Comparison of ENCODE assay signal across 13 cellular contexts in genomic region chr15:39553947-39554731, GRCh38. TPM values are rescaled to one million over a fixed set of nuclear protein-coding genes. Genes with fewer than 3 reads are reported as not detected.
DNase-seq lines count a peak whose midpoint lies in the region; ATAC-seq and TF ChIP-seq lines count a peak whose summit lies in the region.
"Had no signal": no experiment of that assay in that cellular context is flagged by ENCODE, and none has a peak within 500 bp of the region (broad histone marks: within the 10 kb centered on the region; RNA-seq: fewer than 3 reads in every experiment).

No MANE protein-coding gene starts in this region.

- peak overlapping the region; percentile 50 for H3K27ac Mint-ChIP-seq in MCF 10A (ENCODE audit: low read depth, unreplicated experiment)

- H3K36me3 ChIP-seq in breast epithelium (no peaks in the 10 kb centered on the region), body of pancreas (replicated peaks in 1 of 2; ENCODE audit: insufficient read depth in 1 of 2, low read depth in 2 of 2) (no peaks in the 10 kb centered on the region), upper lobe of right lung (no peaks in the 10 kb centered on the region)
- H3K36me3 ChIP-seq: SJSA1 had no signal

- no peaks in the 10 kb centered on the region for H3K27me3 ChIP-seq in breast epithelium
- no peaks in the 10 kb centered on the region for H3K27me3 ChIP-seq in body of pancreas
- H3K27me3 ChIP-seq in upper lobe of right lung: no peaks in the 10 kb centered on the region
- H3K27me3 ChIP-seq: SJSA1 had no signal

- H3K4me1 Mint-ChIP-seq in MCF 10A (ENCODE audit: insufficient read depth, unreplicated experiment): peaks cover 39% of the 10 kb centered on the region
- H3K4me1 Mint-ChIP-seq: naive thymus-derived CD8-positive, alpha-beta T cell had no signal

- H3K27me3 Mint-ChIP-seq in MCF 10A (ENCODE audit: insufficient read depth, unreplicated experiment): no peaks in the 10 kb centered on the region

- no peak for TF ChIP-seq CTCF in MCF 10A (IDR thresholded peaks at IDR 0.05; ENCODE audit: unreplicated experiment)
- no peak for TF ChIP-seq CTCF in breast epithelium (IDR thresholded peaks at IDR 0.05)
- TF ChIP-seq CTCF in body of pancreas (IDR thresholded peaks at IDR 0.05): no peak
- TF ChIP-seq CTCF in coronary artery (IDR thresholded peaks at IDR 0.05): no peak
- TF ChIP-seq CTCF in upper lobe of right lung (IDR thresholded peaks at IDR 0.05): no peak

- 24 to 25% methylated on average over 2 of the region's 2 CpGs for WGBS in body of pancreas, 2 donors

- no peak for TF ChIP-seq POLR2A in breast epithelium (IDR thresholded peaks at IDR 0.05)
- no peak for TF ChIP-seq POLR2A in body of pancreas (IDR thresholded peaks at IDR 0.05)

- H3K4me1 ChIP-seq in breast epithelium: no peaks in the 10 kb centered on the region
- peaks cover 9% of the 10 kb centered on the region for H3K4me1 ChIP-seq in body of pancreas
- H3K4me1 ChIP-seq in upper lobe of right lung: no peaks in the 10 kb centered on the region
- H3K4me1 ChIP-seq: SJSA1 had no signal

- no TSS peak for BruUV-seq in MCF 10A (replicated peaks; lab: Mats Ljungman, UMichigan)

- POLR2A ChIA-PET in MCF 10A (lab: Yijun Ruan, JAX): interaction anchor here (0.5 to 3.8 kb wide), 12 partner anchors 11 to 836 kb away, joined by 3 to 35 read pairs (median 3); partner anchors contain the start of gene THBS1

- CTCF ChIA-PET in MCF 10A (lab: Yijun Ruan, JAX): interaction anchor here (0.6 to 4.2 kb wide), 7 partner anchors 11 to 381 kb away, joined by 3 to 32 read pairs (median 5); partner anchors contain the start of gene THBS1

- ATAC-seq in body of pancreas (no peak), GM21825 (IDR thresholded peaks at IDR 0.05; ENCODE audit: unreplicated experiment) (no peak), upper lobe of right lung (no peak), left lobe of liver (no peak)
- ATAC-seq: naive thymus-derived CD8-positive, alpha-beta T cell had no signal

- H3K9me3 Mint-ChIP-seq in MCF 10A (ENCODE audit: unreplicated experiment): no peaks in the 10 kb centered on the region
- H3K9me3 Mint-ChIP-seq: naive thymus-derived CD8-positive, alpha-beta T cell had no signal

- DNase-seq in MCF 10A (ENCODE audit: unreplicated experiment) (peak; percentile 78), breast epithelium (ENCODE audit: low spot score in 2 of 2) (no peak), NCI-H1092 (lab: John Stamatoyannopoulos, UW) (peak; percentile 74), body of pancreas (peak in 3 of 4 donors; percentile 12 to 54 (median 13)), coronary artery (ENCODE audit: low spot score) (no peak), upper lobe of right lung (no peak), left lobe of liver (ENCODE audit: low spot score) (no peak)
- DNase-seq: activated CD4-positive, CD25-positive, alpha-beta regulatory T cell; activated T-cell treated with anti-CD3 and anti-CD28 coated beads, Interleukin-2, amount 50 U/mL, for 48 hours; naive thymus-derived CD8-positive, alpha-beta T cell had no signal

- H3K4me3 ChIP-seq in breast epithelium: no peak overlapping the region
- no peak overlapping the region for H3K4me3 ChIP-seq in body of pancreas
- H3K4me3 ChIP-seq in coronary artery: no peak overlapping the region
- no peak overlapping the region for H3K4me3 ChIP-seq in upper lobe of right lung
- H3K4me3 ChIP-seq: SJSA1 had no signal

- H3K36me3 Mint-ChIP-seq in MCF 10A (ENCODE audit: insufficient read depth, unreplicated experiment): no peaks in the 10 kb centered on the region
- H3K36me3 Mint-ChIP-seq: naive thymus-derived CD8-positive, alpha-beta T cell had no signal

- H3K27ac ChIP-seq in breast epithelium (no peak overlapping the region), body of pancreas (no peak overlapping the region), coronary artery (no peak overlapping the region), upper lobe of right lung (no peak overlapping the region)
- H3K27ac ChIP-seq: epithelial cell of prostate, SJSA1 had no signal

- intact Hi-C loops in MCF 10A (cut with micrococcal nuclease): loop anchor here (5.0 kb wide), 1 partner anchor 52 kb away; no protein-coding TSS in a partner anchor
- intact Hi-C loops in breast epithelium (cut with DNase I; ENCODE audit: low total_unique reads): no loop called here
- intact Hi-C loops in body of pancreas (cut with DNase I): no loop called here
- intact Hi-C loops in upper lobe of right lung (cut with DNase I): no loop called here

- H3K9me3 ChIP-seq in breast epithelium (no peaks in the 10 kb centered on the region), body of pancreas (no peaks in the 10 kb centered on the region), upper lobe of right lung (no peaks in the 10 kb centered on the region)
- H3K9me3 ChIP-seq: SJSA1 had no signal

- peak overlapping the region; percentile 22 for H3K4me3 Mint-ChIP-seq in MCF 10A (ENCODE audit: unreplicated experiment)
- H3K4me3 Mint-ChIP-seq: naive thymus-derived CD8-positive, alpha-beta T cell had no signal

RNA-seq across cellular contexts. Expression of gene THBS1, which starts 26.7 kb away (rescaled TPM):
- total RNA-seq in MCF 10A (2022) (103 and 393 TPM in 2 replicates), breast epithelium (100 to 1,000 TPM; 106 to 623 (median 386) TPM), body of pancreas (100 to 1,000 TPM; 139 to 398 TPM), upper lobe of right lung (377 TPM), left lobe of liver (20.1 TPM)

Comparison
In these comparisons a context has a peak if more than half of its experiments do, and no peak if none do; other contexts are left out.
1. DNase-seq: peak in MCF 10A (single experiment), NCI-H1092 (single experiment) and body of pancreas (3 of 4); none in breast epithelium (0 of 2), coronary artery (single experiment), upper lobe of right lung (single experiment) and left lobe of liver (single experiment).